1 cellular context compared by ENCODE assay signal in genomic region chr1:19979494-19979977, GRCh38.
TF ChIP-seq lines count a peak whose summit lies in the region.

Gene PLA2G2A (minus strand): TSS chr1:19979618. CDS start chr1:19978773, 845 bp downstream.

TF ChIP-seq in GM23338, 12 proteins besides CTCF, POLR2A, EP300 and RAD21 (continued from another document):
- TF ChIP-seq REST (IDR thresholded peaks at IDR 0.05; ENCODE audit: unreplicated experiment) (no peak), POLR2AphosphoS5 (IDR thresholded peaks at IDR 0.05; ENCODE audit: low read depth) (no peak), STAT1 (IDR thresholded peaks at IDR 0.05; ENCODE audit: unreplicated experiment) (no peak), CREB1 (CRISPR knock-in tag; IDR thresholded peaks at IDR 0.05; ENCODE audit: low read depth) (no peak), ZNF331 (CRISPR knock-in tag; IDR thresholded peaks at IDR 0.05; ENCODE audit: low read depth) (no peak), JUNB (IDR thresholded peaks at IDR 0.05; ENCODE audit: unreplicated experiment) (no peak), EZH2phosphoT487 (IDR thresholded peaks at IDR 0.05; ENCODE audit: unreplicated experiment) (no peak)
